Comparison of ENCODE assay signal across 7 cellular contexts in the genomic region with DNA sequence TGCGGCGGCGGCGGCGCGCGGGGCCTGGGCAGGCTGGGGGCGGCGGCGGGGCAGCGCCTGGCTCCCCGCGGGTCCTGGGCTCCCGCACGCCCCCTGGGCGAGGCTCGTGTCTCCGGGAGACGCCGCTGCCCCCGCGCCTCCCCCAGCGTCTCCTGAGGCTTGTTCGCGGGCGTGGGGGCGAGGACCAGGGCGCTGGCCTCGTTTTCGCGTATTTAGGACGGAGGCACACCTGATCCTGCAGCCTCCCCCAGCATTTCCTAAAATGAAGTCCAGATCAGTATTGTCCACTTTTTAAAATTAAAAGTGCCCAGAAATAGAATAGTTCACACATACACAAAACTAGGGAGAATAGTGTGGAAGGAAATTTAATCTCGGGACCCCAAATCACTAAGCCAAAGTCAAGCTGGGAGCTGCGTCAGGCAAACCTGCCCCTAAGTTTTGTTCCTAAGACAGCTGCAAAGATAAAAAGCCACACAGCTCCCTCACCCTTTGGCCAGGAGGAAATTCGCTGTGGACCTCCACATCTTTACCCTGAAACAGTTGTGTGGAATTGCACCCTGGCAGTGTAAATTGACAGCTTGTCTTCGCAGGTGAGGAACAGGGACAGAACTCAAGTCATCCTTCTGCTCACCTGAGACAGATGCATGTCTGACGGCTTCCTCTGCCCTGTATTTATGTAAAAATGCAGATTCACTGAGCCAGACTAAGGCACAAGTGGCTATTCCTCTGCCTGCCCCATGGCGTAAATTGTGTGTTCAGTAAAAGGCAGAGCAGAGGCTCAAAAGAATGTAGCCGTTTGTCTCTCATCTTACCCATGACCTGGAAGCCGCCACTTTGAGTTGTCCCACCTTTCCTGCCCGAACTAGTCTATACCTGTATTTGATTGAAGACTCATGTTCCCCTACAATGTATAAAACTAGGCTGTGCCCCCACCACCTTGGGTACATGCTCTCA. TPM values are rescaled to one million over a fixed set of nuclear protein-coding genes. Genes with fewer than 3 reads are reported as not detected.
DNase-seq lines count a peak whose midpoint lies in the region; TF ChIP-seq lines count a peak whose summit lies in the region.

No MANE protein-coding gene starts in this region.

- H3K4me3 ChIP-seq in H7 (ENCODE audit: insufficient read depth, low read depth, low read length) (peak overlapping the region; percentile 79), WERI-Rb-1 (ENCODE audit: low read depth, low read length) (peak overlapping the region; percentile 83), foreskin fibroblast (ENCODE audit: low read depth in 1 of 2, low read length in 2 of 2) (peak overlapping the region; percentile 73 to 81), skeletal muscle tissue (ENCODE audit: low read length in 3 of 3) (peak overlapping the region; percentile 77 to 91 (median 83))

- DNase-seq in H7 (peak; percentile 15), WERI-Rb-1 (no peak), foreskin fibroblast (no peak), H4 (ENCODE audit: low spot score) (no peak), retina (no peak), NK-92 (lab: John Stamatoyannopoulos, UW; ENCODE audit: unreplicated experiment) (no peak)

- H3K9ac ChIP-seq in skeletal muscle tissue (ENCODE audit: low read depth in 1 of 3, low read length in 3 of 3), result peak overlapping the region; percentile 74 to 91 (median 82)

- TF ChIP-seq CTCF in WERI-Rb-1 (IDR thresholded peaks at IDR 0.05; ENCODE audit: low read depth, low read length), result no peak
- TF ChIP-seq CTCF in foreskin fibroblast (IDR thresholded peaks at IDR 0.05; ENCODE audit: low read depth, low read length), result no peak

- H3K27ac ChIP-seq in WERI-Rb-1 (peak overlapping the region; percentile 73), skeletal muscle tissue (ENCODE audit: low read depth, low read length) (peak overlapping the region; percentile 81)

- H3K9me3 ChIP-seq in WERI-Rb-1 (ENCODE audit: severe bottlenecking) (no peaks in the 10 kb centered on the region), skeletal muscle tissue (ENCODE audit: control insufficient read depth in 3 of 3, low read length in 3 of 3) (no peaks in the 10 kb centered on the region)

- 0 out of 2 replicates have a peak, but pooled peaks cover 2% of the 10 kb centered on the region for H3K27me3 ChIP-seq in H7 (ENCODE audit: control insufficient read depth, insufficient read depth, low read length)
- no peaks in the 10 kb centered on the region for H3K27me3 ChIP-seq in WERI-Rb-1 (ENCODE audit: insufficient read depth, low read depth, severe bottlenecking)
- H3K27me3 ChIP-seq in skeletal muscle tissue (ENCODE audit: control insufficient read depth in 3 of 3, insufficient read depth in 3 of 3, low read length in 3 of 3), result no peaks in the 10 kb centered on the region

- H3K36me3 ChIP-seq in H7 (replicated peaks; ENCODE audit: control insufficient read depth, insufficient read depth, low read length) (no peaks in the 10 kb centered on the region), WERI-Rb-1 (peaks cover 13% of the 10 kb centered on the region), skeletal muscle tissue (ENCODE audit: control insufficient read depth in 3 of 3, insufficient read depth in 3 of 3, low read length in 3 of 3) (peaks cover 3 to 8% (median 4%) of the 10 kb centered on the region in 3 donors)

- peaks cover 6 to 10% (median 7%) of the 10 kb centered on the region in 3 donors for H3K4me1 ChIP-seq in skeletal muscle tissue (ENCODE audit: control insufficient read depth in 3 of 3, insufficient read depth in 3 of 3, low read length in 3 of 3)

RNA-seq across cellular contexts. Expression of gene GALNT11, which starts 0.7 kb away (rescaled TPM):
- 29.6 and 30.0 TPM in 2 replicates for total RNA-seq in H7 (2014; rRNA removed; shearing (Covaris generic))
- total RNA-seq in skeletal muscle tissue, result 19.8 TPM
- 53.7 and 77.5 TPM in 2 replicates for total RNA-seq in H4 (2014; rRNA removed; shearing (Covaris generic))
